25 cellular contexts compared by ENCODE assay signal in the genomic region with DNA sequence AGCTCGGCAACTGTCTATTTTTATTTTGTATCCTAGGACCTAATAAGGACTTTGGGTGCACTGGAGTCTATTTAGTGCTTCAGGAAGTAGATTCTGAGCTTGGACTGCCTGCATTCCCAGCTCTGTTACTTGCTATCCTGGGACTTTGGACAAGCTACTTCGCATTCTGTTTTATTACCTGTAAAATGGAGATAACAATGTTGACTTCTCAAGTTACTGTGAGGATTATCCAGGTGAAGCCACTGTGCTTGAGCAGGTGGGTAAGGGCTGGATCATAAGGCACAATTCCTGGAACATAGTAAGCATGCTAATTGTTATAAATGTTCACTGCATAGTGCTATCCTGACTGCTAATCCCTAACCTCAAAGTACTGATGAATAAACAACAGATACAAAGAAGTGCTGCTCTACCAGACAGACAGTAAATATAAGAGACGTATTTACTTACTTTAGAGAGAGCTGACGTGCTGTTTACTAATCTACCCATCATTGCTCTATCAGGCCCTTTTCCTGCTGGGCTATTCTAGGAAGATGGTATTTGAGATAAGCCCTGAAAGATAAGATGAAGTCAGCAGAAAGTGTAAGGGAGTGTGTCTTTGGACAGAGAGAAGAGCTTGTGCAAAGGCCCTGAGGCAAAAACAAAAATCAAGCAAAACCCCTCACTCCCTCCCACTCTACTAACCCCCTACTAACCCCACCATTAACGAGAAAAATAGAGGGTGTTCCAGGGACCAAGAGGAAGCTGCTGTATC. TPM values are rescaled to one million over a fixed set of nuclear protein-coding genes. Genes with fewer than 3 reads are reported as not detected.
DNase-seq lines count a peak whose midpoint lies in the region; ATAC-seq, FAIRE-seq and TF ChIP-seq lines count a peak whose summit lies in the region.
"Had no signal": no experiment of that assay in that cellular context is flagged by ENCODE, and none has a peak within 500 bp of the region (broad histone marks: within the 10 kb centered on the region; RNA-seq: fewer than 3 reads in every experiment).

No MANE protein-coding gene starts in this region.

- no peak overlapping the region for H2AK9ac ChIP-seq in IMR-90 (replicated peaks; ENCODE audit: low read depth, low read length, poor library complexity)

- H3K27ac ChIP-seq in A549 (no peak overlapping the region), IMR-90 (ENCODE audit: insufficient read depth, low read length) (no peak overlapping the region), endodermal cell (ENCODE audit: low read depth, low read length) (no peak overlapping the region)
- H3K27ac ChIP-seq: body of pancreas, ovary, PC-9, thoracic aorta had no signal

- H3K27me3 Mint-ChIP-seq in endodermal cell (ENCODE audit: insufficient read depth) = peaks cover 22% of the 10 kb centered on the region
- H3K27me3 Mint-ChIP-seq in activated T-cell treated with anti-CD3 and anti-CD28 coated beads, Interleukin-2, amount 50 U/mL, for 24 hours = peaks cover 26% of the 10 kb centered on the region

- no peak for TF ChIP-seq EP300 in A549 (IDR thresholded peaks at IDR 0.05)

- no peak for TF ChIP-seq CTCF in A549 (IDR thresholded peaks at IDR 0.05)
- TF ChIP-seq CTCF in IMR-90 (conservative IDR thresholded peaks at IDR 0.05; ENCODE audit: low read depth, low read length) = no peak
- TF ChIP-seq CTCF in endodermal cell (conservative IDR thresholded peaks at IDR 0.05) = no peak

- no peak; a peak in 1 of 6 replicates for ATAC-seq in A549
- no peak for ATAC-seq in IMR-90 (ENCODE audit: low read depth)
- ATAC-seq in HG02870 (IDR thresholded peaks at IDR 0.05; ENCODE audit: unreplicated experiment) = no peak
- ATAC-seq in HG03045 (IDR thresholded peaks at IDR 0.05; ENCODE audit: unreplicated experiment) = no peak
- ATAC-seq: body of pancreas had no signal

- peaks cover 30% of the 10 kb centered on the region for H3K9me3 Mint-ChIP-seq in endodermal cell
- peaks cover 18% of the 10 kb centered on the region for H3K9me3 Mint-ChIP-seq in activated T-cell treated with anti-CD3 and anti-CD28 coated beads, Interleukin-2, amount 50 U/mL, for 24 hours

- H4K91ac ChIP-seq in IMR-90 (ENCODE audit: insufficient read depth, low read depth, low read length) = no peak overlapping the region

- intact Hi-C loops in IMR-90 (cut with micrococcal nuclease) = no loop called here

- peaks cover 14% of the 10 kb centered on the region for H3K4me1 Mint-ChIP-seq in endodermal cell
- peaks cover 22% of the 10 kb centered on the region for H3K4me1 Mint-ChIP-seq in activated T-cell treated with anti-CD3 and anti-CD28 coated beads, Interleukin-2, amount 50 U/mL, for 24 hours (ENCODE audit: low read depth)
- H3K4me1 Mint-ChIP-seq: activated CD4-positive, alpha-beta T cell treated with anti-CD3 and anti-CD28 coated beads, Interleukin-2, amount 10 ng/mL, durations not matched to agents 7 days and 5 days; CD4-positive, alpha-beta memory T cell had no signal

- no peak overlapping the region for H2BK5ac ChIP-seq in IMR-90 (ENCODE audit: low read depth, low read length, poor library complexity, severe bottlenecking)

- H3K9me1 ChIP-seq in IMR-90 (ENCODE audit: insufficient read depth, low read length) = peaks cover 4% of the 10 kb centered on the region; the same call in 1 of the 2 replicates

- no peaks in the 10 kb centered on the region for H4K20me1 ChIP-seq in IMR-90 (ENCODE audit: insufficient read depth, low read length)

- no peak overlapping the region for H3K23ac ChIP-seq in IMR-90 (ENCODE audit: low read depth, low read length)

- H3K9ac ChIP-seq in IMR-90 (ENCODE audit: low read depth, low read length) = no peak overlapping the region
- H3K9ac ChIP-seq in endodermal cell (ENCODE audit: extremely low read depth, low read length, poor library complexity, severe bottlenecking) = no peak overlapping the region

- H3K4me1 ChIP-seq in A549 (no peaks in the 10 kb centered on the region), IMR-90 (ENCODE audit: control insufficient read depth, insufficient read depth, low read length) (peaks cover under 1% of the 10 kb centered on the region; the same call in 1 of the 2 replicates), endodermal cell (ENCODE audit: control insufficient read depth, insufficient read depth, low read length) (peaks cover 3% of the 10 kb centered on the region)
- H3K4me1 ChIP-seq: body of pancreas had no signal

- H3K18ac ChIP-seq in IMR-90 (ENCODE audit: low read depth, low read length) = no peak overlapping the region

- no peak overlapping the region for H3K4ac ChIP-seq in IMR-90 (ENCODE audit: low read depth, low read length)

- H3K27ac Mint-ChIP-seq in endodermal cell = peak overlapping the region; percentile 60
- no peak overlapping the region for H3K27ac Mint-ChIP-seq in activated T-cell treated with anti-CD3 and anti-CD28 coated beads, Interleukin-2, amount 50 U/mL, for 24 hours
- H3K27ac Mint-ChIP-seq: activated CD4-positive, alpha-beta T cell treated with anti-CD3 and anti-CD28 coated beads, Interleukin-2, amount 10 ng/mL, durations not matched to agents 7 days and 5 days; CD4-positive, alpha-beta memory T cell; stimulated activated naive CD8-positive, alpha-beta T cell treated with anti-CD3 and anti-CD28 coated beads, Interleukin-15, Interleukin-2, amounts not matched to agents 100 ng/mL and 50 ng/mL, for 24 hours had no signal

- H2AFZ ChIP-seq in IMR-90 (replicated peaks; ENCODE audit: low read length, poor library complexity) = no peak overlapping the region
- H2AFZ ChIP-seq: PC-9 had no signal

- in situ Hi-C loops in IMR-90 (cut with MboI; ENCODE audit: low sequenced_read_pairs) = no loop called here

- H4K8ac ChIP-seq in IMR-90 (ENCODE audit: low read depth in 2 of 2, low read length in 2 of 2) = no peak overlapping the region

- H2BK15ac ChIP-seq in IMR-90 (ENCODE audit: low read depth, low read length) = no peak overlapping the region

- H2AK5ac ChIP-seq in IMR-90 (ENCODE audit: low read depth, low read length) = peak overlapping the region; percentile 46; the same call in 1 of the 2 replicates

- POLR2A ChIA-PET in A549 (lab: Yijun Ruan, JAX) (no interaction called here), IMR-90 (lab: Charles Lee; ENCODE audit: unreplicated experiment) (no interaction called here)

- CTCF ChIA-PET in A549 (lab: Yijun Ruan, JAX) (no interaction called here), IMR-90 (lab: Yijun Ruan, JAX) (no interaction called here)

- H3K79me1 ChIP-seq in IMR-90 (ENCODE audit: low read depth in 1 of 2, low read length in 2 of 2) = no peaks in the 10 kb centered on the region

- BruUV-seq in IMR-90 (replicated peaks; lab: Mats Ljungman, UMichigan) = no TSS peak

- dilution Hi-C loops in IMR-90 (cut with HindIII; ENCODE audit: low sequenced_read_pairs, unreplicated experiment) = no loop called here

- no peak for TF ChIP-seq RAD21 in A549 (conservative IDR thresholded peaks at IDR 0.05 in 1 of 2, IDR thresholded peaks at IDR 0.05 in 1 of 2)
- TF ChIP-seq RAD21 in IMR-90 (IDR thresholded peaks at IDR 0.05; ENCODE audit: low read length) = no peak

- H3K4me3 ChIP-seq in A549 (no peak overlapping the region), IMR-90 (ENCODE audit: insufficient read depth, low read depth, low read length) (no peak overlapping the region), endodermal cell (ENCODE audit: low read length) (peak overlapping the region; percentile 65)
- H3K4me3 ChIP-seq: body of pancreas, ovary, PC-9, thoracic aorta had no signal

- H3K4me2 ChIP-seq in A549 = no peak overlapping the region
- H3K4me2 ChIP-seq in IMR-90 (ENCODE audit: low read depth, low read length) = no peak overlapping the region
- H3K4me2 ChIP-seq: PC-9 had no signal

- no peaks in the 10 kb centered on the region for H3K36me3 Mint-ChIP-seq in endodermal cell (ENCODE audit: low read depth)
- no peaks in the 10 kb centered on the region for H3K36me3 Mint-ChIP-seq in activated T-cell treated with anti-CD3 and anti-CD28 coated beads, Interleukin-2, amount 50 U/mL, for 24 hours (ENCODE audit: low read depth)

- no peak overlapping the region for H3K56ac ChIP-seq in IMR-90 (ENCODE audit: extremely low read depth, insufficient read depth, low read length)

- no peak overlapping the region for H3K14ac ChIP-seq in IMR-90 (replicated peaks; ENCODE audit: low read depth, low read length)

- no peaks in the 10 kb centered on the region for H3K36me3 ChIP-seq in IMR-90 (ENCODE audit: control insufficient read depth, insufficient read depth, low read length)
- peaks cover 4% of the 10 kb centered on the region for H3K36me3 ChIP-seq in endodermal cell (ENCODE audit: control insufficient read depth, insufficient read depth, low read length)
- H3K36me3 ChIP-seq: ovary, thoracic aorta had no signal

- H2BK120ac ChIP-seq in IMR-90 (ENCODE audit: low read depth, low read length) = 0 out of 2 replicates have a peak overlapping the region, but pooled peaks have one; percentile 32

- no peaks in the 10 kb centered on the region for H3K9me3 ChIP-seq in A549
- peaks cover 8% of the 10 kb centered on the region for H3K9me3 ChIP-seq in IMR-90 (ENCODE audit: control insufficient read depth, insufficient read depth, low read length)
- H3K9me3 ChIP-seq in endodermal cell (ENCODE audit: control insufficient read depth, low read length) = peaks cover 32% of the 10 kb centered on the region
- H3K9me3 ChIP-seq: body of pancreas, ovary, thoracic aorta had no signal

- H4K5ac ChIP-seq in IMR-90 (ENCODE audit: low read depth, low read length) = no peak overlapping the region

- DNase-seq in A549 (ENCODE audit: low read depth in 1 of 2, low spot score in 1 of 2) (peak in 1 of 2 experiments; percentile 20), IMR-90 (no peak), NCI-H510A (lab: John Stamatoyannopoulos, UW) (peak; percentile 52), endodermal cell (no peak), cerebellum (ENCODE audit: low spot score) (no peak)
- DNase-seq in activated T-cell treated with anti-CD3 and anti-CD28 coated beads, Interleukin-2, amount 50 U/mL, for 24 hours = no peak
- DNase-seq: 8988T; activated CD4-positive, alpha-beta T cell treated with anti-CD3 and anti-CD28 coated beads, Interleukin-2, amount 10 ng/mL, durations not matched to agents 7 days and 5 days; activated naive CD4-positive, alpha-beta T cell treated with Interleukin-2 at 50 U/mL for 16 hours; activated T-cell treated with anti-CD3 and anti-CD28 coated beads, Interleukin-2, amount 50 U/mL, for 48 hours; body of pancreas; CD4-positive, alpha-beta memory T cell; DND-41; Kasumi-1; NCI-H1694; NCI-H446; ovary; PC-9; Right ventricle myocardium superior had no signal

- no peak for FAIRE-seq in A549 (lab: Jason Lieb, UNC)
- FAIRE-seq: keratinocyte had no signal

- no peaks in the 10 kb centered on the region for H3K27me3 ChIP-seq in IMR-90 (ENCODE audit: control insufficient read depth, insufficient read depth, low read length)
- no peaks in the 10 kb centered on the region for H3K27me3 ChIP-seq in endodermal cell (ENCODE audit: control insufficient read depth, insufficient read depth, low read length, poor library complexity, severe bottlenecking)
- H3K27me3 ChIP-seq: body of pancreas, ovary had no signal

- H3K4me3 Mint-ChIP-seq in endodermal cell = no peak overlapping the region
- H3K4me3 Mint-ChIP-seq in activated T-cell treated with anti-CD3 and anti-CD28 coated beads, Interleukin-2, amount 50 U/mL, for 24 hours = no peak overlapping the region
- H3K4me3 Mint-ChIP-seq: activated CD4-positive, alpha-beta T cell treated with anti-CD3 and anti-CD28 coated beads, Interleukin-2, amount 10 ng/mL, durations not matched to agents 7 days and 5 days; CD4-positive, alpha-beta memory T cell; stimulated activated naive CD8-positive, alpha-beta T cell treated with anti-CD3 and anti-CD28 coated beads, Interleukin-15, Interleukin-2, amounts not matched to agents 100 ng/mL and 50 ng/mL, for 24 hours had no signal

- no peak overlapping the region for H2BK20ac ChIP-seq in IMR-90 (ENCODE audit: low read depth, low read length)

- 5% methylated on average over 5 of the region's 5 CpGs for WGBS in A549 (ENCODE audit: missing lambda C conversion rate)
- no CpG with 5 or more reads among the region's 5 CpGs for WGBS in IMR-90 (ENCODE audit: extremely low coverage in 2 of 2, insufficient read length in 1 of 2), 2 experiments
- WGBS in endodermal cell (ENCODE audit: insufficient coverage in 1 of 2, insufficient read length in 1 of 2), 2 experiments = 56% methylated on average over 5 of the region's 5 CpGs; no CpG with 5 or more reads in 1 of the 2 experiments

- TF ChIP-seq POLR2A in A549 (IDR thresholded peaks at IDR 0.05; ENCODE audit: low read length) (no peak), IMR-90 (IDR thresholded peaks at IDR 0.05; ENCODE audit: low read depth, low read length) (no peak)

RNA-seq across cellular contexts. Expression of a gene that starts 50.8 kb away (rescaled TPM):
- polyA plus RNA-seq in A549 (2011; rRNA removed) (not detected in 2 replicates), A549 (2017; fragmentation: RNase III; extraction: RNeasy Plus Mini Kit Qiagen cat#74134 plus additional on column Dnase treatment) (not detected in 3 replicates), IMR-90 (2012; rRNA removed) (4.4 and 4.5 TPM in 2 replicates)
- polyA plus RNA-seq in A549 (2012; cell fraction: cytosol; rRNA removed) = not detected in 2 replicates
- not detected in 2 replicates for polyA plus RNA-seq in A549 (2012; cell fraction: nucleus; rRNA removed)
- polyA minus RNA-seq in A549 (2011; rRNA and poly(A)+ RNA removed) = 0.05 TPM in 1 of 2 replicates, not detected in the other
- total RNA-seq in IMR-90 (2012; rRNA removed) (10.0 and 10.4 TPM in 2 replicates), endodermal cell (10 to 100 TPM in 1 of 2 donors, 1 to 10 TPM in 1; 3.2 to 10.3 TPM), cerebellum (14.6 TPM)
- polyA plus RNA-seq in IMR-90 (2012; cell fraction: cytosol; rRNA removed) = 1.6 and 2.5 TPM in 2 replicates
- 1.3 and 3.9 TPM in 2 replicates for polyA plus RNA-seq in IMR-90 (2012; cell fraction: nucleus; rRNA removed; ENCODE audit: low replicate concordance)
- polyA plus RNA-seq in endodermal cell (2013, experiment 1 of 2) = 8.0 TPM
- polyA plus RNA-seq in endodermal cell (2013, experiment 2 of 2) = 5.1 TPM
- total RNA-seq: PC-9 had no signal
- polyA plus RNA-seq: neural cell had no signal
